In genomic region chr14:51430600-51430999, GRCh38 we compare ENCODE assay signal across 12 cellular contexts.
DNase-seq lines count a peak whose midpoint lies in the region; ATAC-seq lines count a peak whose summit lies in the region.
"Had no signal": no experiment of that assay in that cellular context is flagged by ENCODE, and none has a peak within 500 bp of the region (broad histone marks: within the 10 kb centered on the region; RNA-seq: fewer than 3 reads in every experiment).

No MANE protein-coding gene starts in this region.

- H3K9me3 ChIP-seq in GM23248 (ENCODE audit: low read depth) (no peaks in the 10 kb centered on the region), SJCRH30 (replicated peaks) (no peaks in the 10 kb centered on the region), skeletal muscle satellite cell (replicated peaks; ENCODE audit: low read length) (no peaks in the 10 kb centered on the region)
- H3K9me3 ChIP-seq: gastrocnemius medialis had no signal

- in situ Hi-C loops in GM23248 (cut with MboI), result no loop called here

- peaks cover 6% of the 10 kb centered on the region; the same call in 1 of the 2 replicates for H3K9me2 ChIP-seq in GM23248 (ENCODE audit: insufficient read depth)

- 66 to 71% methylated on average over 3 of the region's 3 CpGs for WGBS in GM23248 (ENCODE audit: low coverage in 1 of 2, low lambda C conversion rate in 2 of 2, missing lambda C conversion rate in 2 of 2), 2 experiments

- H3F3A ChIP-seq in GM23248 (ENCODE audit: insufficient read depth), result no peaks in the 10 kb centered on the region

- peak overlapping the region; percentile 73 for H2AFZ ChIP-seq in GM23248

- H3K9ac ChIP-seq in GM23248, result no peak overlapping the region
- peak overlapping the region; percentile 58 for H3K9ac ChIP-seq in skeletal muscle satellite cell (ENCODE audit: low read depth, low read length)

- peaks cover 14% of the 10 kb centered on the region for H3K4me1 ChIP-seq in GM23248 (ENCODE audit: insufficient read depth)
- H3K4me1 ChIP-seq in SJCRH30, result peaks cover 11% of the 10 kb centered on the region
- H3K4me1 ChIP-seq in skeletal muscle satellite cell (ENCODE audit: control insufficient read depth, insufficient read depth, low read length), result peaks cover 23% of the 10 kb centered on the region
- H3K4me1 ChIP-seq: gastrocnemius medialis had no signal

- DNase-seq in GM23248 (peak; percentile 15), SJCRH30 (peak; percentile 43 to 65), foreskin melanocyte (peak; percentile 94), amniotic stem cell (lab: John Stamatoyannopoulos, UW) (no peak)
- no peak for DNase-seq in activated CD4-positive, alpha-beta T cell treated with anti-CD3 and anti-CD28 coated beads for 4 hours
- DNase-seq: gastrocnemius medialis, mesendoderm, T1000 had no signal

- ATAC-seq in HG02623 (IDR thresholded peaks at IDR 0.05; ENCODE audit: unreplicated experiment) (no peak), GM18861 (IDR thresholded peaks at IDR 0.05; ENCODE audit: unreplicated experiment) (no peak)

- H4K20me1 ChIP-seq in GM23248 (ENCODE audit: insufficient read depth), result no peaks in the 10 kb centered on the region

- H3K27ac ChIP-seq in GM23248 (0 out of 2 replicates have a peak overlapping the region, but pooled peaks have one; percentile 8), SJCRH30 (peak overlapping the region; percentile 45)
- H3K27ac ChIP-seq: cardiac muscle cell had no signal

- H3K4me2 ChIP-seq in GM23248 (ENCODE audit: unreplicated experiment), result peak overlapping the region; percentile 64
- peak overlapping the region; percentile 59 for H3K4me2 ChIP-seq in skeletal muscle satellite cell (ENCODE audit: low read length)

- no peaks in the 10 kb centered on the region for H3K36me3 ChIP-seq in GM23248 (ENCODE audit: low read depth)
- H3K36me3 ChIP-seq in SJCRH30, result no peaks in the 10 kb centered on the region
- no peaks in the 10 kb centered on the region for H3K36me3 ChIP-seq in skeletal muscle satellite cell (ENCODE audit: insufficient read depth, low read length)
- H3K36me3 ChIP-seq: cardiac muscle cell, gastrocnemius medialis had no signal

- H3K4me3 ChIP-seq in GM23248 (peak overlapping the region; percentile 24), SJCRH30 (no peak overlapping the region; the same call in 1 of the 2 replicates), skeletal muscle satellite cell (ENCODE audit: low read length) (no peak overlapping the region)
- H3K4me3 ChIP-seq: cardiac muscle cell, gastrocnemius medialis had no signal

- no peaks in the 10 kb centered on the region for H3K79me2 ChIP-seq in GM23248 (ENCODE audit: insufficient read depth)

- H3K27me3 ChIP-seq in GM23248 (replicated peaks; ENCODE audit: insufficient read depth), result no peaks in the 10 kb centered on the region
- H3K27me3 ChIP-seq in SJCRH30, result no peaks in the 10 kb centered on the region
- H3K27me3 ChIP-seq in skeletal muscle satellite cell (ENCODE audit: control insufficient read depth, insufficient read depth, low read length), result no peaks in the 10 kb centered on the region
- H3K27me3 ChIP-seq: cardiac muscle cell, gastrocnemius medialis had no signal

Comparison
In these comparisons a context has a peak if more than half of its experiments do, and no peak if none do; other contexts are left out.
1. DNase-seq: peak in GM23248 (single experiment), SJCRH30 (2 of 2) and foreskin melanocyte (single experiment); none in activated CD4-positive, alpha-beta T cell treated with anti-CD3 and anti-CD28 coated beads for 4 hours (0 of 2) and amniotic stem cell (single experiment).